In the genomic region with DNA sequence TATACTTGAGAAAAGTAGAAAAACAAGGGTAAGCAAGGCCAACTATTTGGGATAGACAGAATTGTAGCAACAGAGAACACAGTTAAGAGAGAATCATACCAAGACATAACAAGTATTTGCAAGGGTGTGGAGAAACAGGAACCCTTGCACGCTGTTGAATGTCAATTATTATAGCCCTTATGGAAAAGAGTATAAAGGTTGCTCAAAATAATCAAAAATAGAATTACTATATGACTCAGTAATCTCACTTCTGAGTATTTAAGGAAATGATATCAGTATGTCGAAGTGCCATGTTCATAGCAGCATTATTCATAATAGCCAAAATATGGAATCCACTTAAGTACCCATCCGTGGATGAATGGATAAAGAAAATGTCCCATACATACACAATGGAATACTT, we compare ENCODE assay signal across 13 cellular contexts.
DNase-seq lines count a peak whose midpoint lies in the region; ATAC-seq, FAIRE-seq and TF ChIP-seq lines count a peak whose summit lies in the region.
"Had no signal": no experiment of that assay in that cellular context is flagged by ENCODE, and none has a peak within 500 bp of the region (broad histone marks: within the 10 kb centered on the region; RNA-seq: fewer than 3 reads in every experiment).

No MANE protein-coding gene starts in this region.

- peaks cover 18% of the 10 kb centered on the region; the same call in 1 of the 2 replicates for H3K9me3 ChIP-seq in Panc1 (ENCODE audit: control insufficient read depth, insufficient read depth, low read depth, low read length)

- ATAC-seq in Panc1 = no peak
- ATAC-seq in stimulated activated effector memory CD8-positive, alpha-beta T cell treated with anti-CD3 and anti-CD28 coated beads, Interleukin-12 subunit alpha, Interleukin-12 subunit beta, amount 100 ng/mL, for 72 hours = peak; percentile 86
- ATAC-seq in HG02885 (IDR thresholded peaks at IDR 0.05; ENCODE audit: poor library complexity, unreplicated experiment) = no peak
- no peak for ATAC-seq in HG02571 (IDR thresholded peaks at IDR 0.05; ENCODE audit: unreplicated experiment)
- ATAC-seq: GM23338 had no signal

- H3K4me3 Mint-ChIP-seq in stimulated activated effector memory CD8-positive, alpha-beta T cell treated with anti-CD3 and anti-CD28 coated beads, Interleukin-12 subunit alpha, Interleukin-12 subunit beta, amount 100 ng/mL, for 72 hours = no peak overlapping the region
- H3K4me3 Mint-ChIP-seq: CD8-positive, alpha-beta memory T cell; GM23338 had no signal

- intact Hi-C loops in Panc1 (cut with micrococcal nuclease; ENCODE audit: unreplicated experiment) = no loop called here

- DNase-seq in D721Med (ENCODE audit: insufficient read length, low spot score) (no peak), GM06990 (ENCODE audit: extremely low read depth, insufficient read length) (peak; percentile 24), Panc1 (ENCODE audit: low read depth, low spot score) (no peak), NCI-H1694 treated with DMSO at 0.1 percent for 48 hours (lab: John Stamatoyannopoulos, UW) (no peak)
- no peak for DNase-seq in stimulated activated effector memory CD8-positive, alpha-beta T cell treated with anti-CD3 and anti-CD28 coated beads, Interleukin-12 subunit alpha, Interleukin-12 subunit beta, amount 100 ng/mL, for 72 hours (ENCODE audit: low spot score in 2 of 2)
- DNase-seq: ACHN; CD8-positive, alpha-beta memory T cell; HCEC 1CT; NCI-H1092 treated with DMSO at 0.1 percent for 48 hours had no signal

- H3K27ac ChIP-seq in Panc1 (ENCODE audit: low read length) = peak overlapping the region; percentile 74

- H3K27ac Mint-ChIP-seq in stimulated activated effector memory CD8-positive, alpha-beta T cell treated with anti-CD3 and anti-CD28 coated beads, Interleukin-12 subunit alpha, Interleukin-12 subunit beta, amount 100 ng/mL, for 72 hours = no peak overlapping the region
- H3K27ac Mint-ChIP-seq: GM23338 had no signal

- CTCF ChIA-PET in Panc1 (lab: Charles Lee) = no interaction called here

- TF ChIP-seq CTCF in D721Med (IDR thresholded peaks at IDR 0.05; ENCODE audit: insufficient read depth, missing control alignments) (no peak), GM06990 (IDR thresholded peaks at IDR 0.05; ENCODE audit: insufficient read depth, low read length, poor library complexity, severe bottlenecking) (no peak), Panc1 (IDR thresholded peaks at IDR 0.05) (no peak)

- no peak overlapping the region for H3K4me3 ChIP-seq in GM06990 (replicated peaks; ENCODE audit: low read depth, low read length)
- H3K4me3 ChIP-seq in Panc1 (ENCODE audit: low read depth in 2 of 2, low read length in 2 of 2) = no peak overlapping the region
- H3K4me3 ChIP-seq: GM23338 had no signal

- H3K27me3 ChIP-seq in GM06990 (replicated peaks; ENCODE audit: control insufficient read depth, insufficient read depth, low read length) (no peaks in the 10 kb centered on the region), Panc1 (ENCODE audit: control insufficient read depth, insufficient read depth, low read length) (no peaks in the 10 kb centered on the region)

- no TSS peak for BruUV-seq in Panc1 (replicated peaks; lab: Mats Ljungman, UMichigan)

- H3K4me1 ChIP-seq in Panc1 (ENCODE audit: control insufficient read depth, insufficient read depth, low read length) = no peaks in the 10 kb centered on the region; the same call in 1 of the 2 replicates

- POLR2A ChIA-PET in Panc1 (lab: Charles Lee) = interaction anchor here (0.6 kb wide), 1 partner anchor 11 kb away, joined by 3 read pairs; no protein-coding TSS in a partner anchor

- H3K4me1 Mint-ChIP-seq in stimulated activated effector memory CD8-positive, alpha-beta T cell treated with anti-CD3 and anti-CD28 coated beads, Interleukin-12 subunit alpha, Interleukin-12 subunit beta, amount 100 ng/mL, for 72 hours = peaks cover 9% of the 10 kb centered on the region
- H3K4me1 Mint-ChIP-seq: CD8-positive, alpha-beta memory T cell; GM23338 had no signal

- no peaks in the 10 kb centered on the region for H3K9me3 Mint-ChIP-seq in stimulated activated effector memory CD8-positive, alpha-beta T cell treated with anti-CD3 and anti-CD28 coated beads, Interleukin-12 subunit alpha, Interleukin-12 subunit beta, amount 100 ng/mL, for 72 hours
- H3K9me3 Mint-ChIP-seq: GM23338 had no signal

- peak; percentile 16 for FAIRE-seq in D721Med (lab: Jason Lieb, UNC)
- FAIRE-seq: RCC 7860 had no signal

- no peaks in the 10 kb centered on the region for H3K36me3 ChIP-seq in GM06990 (ENCODE audit: control insufficient read depth, insufficient read depth, low read length)
- no peaks in the 10 kb centered on the region for H3K36me3 ChIP-seq in Panc1 (ENCODE audit: control insufficient read depth, insufficient read depth, low read length)

- in situ Hi-C loops in Panc1 (cut with HindIII; ENCODE audit: low pct_unique_long_range_greater_than_20kb, low sequenced_read_pairs) = no loop called here

- H3K36me3 Mint-ChIP-seq in stimulated activated effector memory CD8-positive, alpha-beta T cell treated with anti-CD3 and anti-CD28 coated beads, Interleukin-12 subunit alpha, Interleukin-12 subunit beta, amount 100 ng/mL, for 72 hours = no peaks in the 10 kb centered on the region
